In genomic region chr4:25913851-25914669, GRCh38 we compare ENCODE assay signal across 8 cellular contexts. TPM values are rescaled to one million over a fixed set of nuclear protein-coding genes. Genes with fewer than 3 reads are reported as not detected.
DNase-seq lines count a peak whose midpoint lies in the region; ATAC-seq and TF ChIP-seq lines count a peak whose summit lies in the region.

Gene SMIM20 (plus strand): TSS chr4:25914220. CDS start chr4:25914314, 94 bp downstream.

- H3K27ac Mint-ChIP-seq in Caco-2 (ENCODE audit: unreplicated experiment) = peak within 1 kb of the TSS; percentile 94
- peak within 1 kb of the TSS; percentile 99 for H3K27ac Mint-ChIP-seq in effector memory CD8-positive, alpha-beta T cell

- peak within 1 kb of the TSS; percentile 12 for H2BK5ac ChIP-seq in mesendoderm (ENCODE audit: low read length)

- intact Hi-C loops in Caco-2 (cut with micrococcal nuclease; ENCODE audit: unreplicated experiment) = loop anchor here (5.0 to 10.0 kb wide), 2 partner anchors 52 to 469 kb away; partner anchors contain the start of gene SEL1L3

- no peak for TF ChIP-seq CTCF in Caco-2 (IDR thresholded peaks at IDR 0.05; ENCODE audit: insufficient read depth in 1 of 2, low read depth in 1 of 2, low read length in 1 of 2, severe bottlenecking in 1 of 2, unreplicated experiment in 1 of 2)
- no peak for TF ChIP-seq CTCF in GM20000 (IDR thresholded peaks at IDR 0.05; ENCODE audit: extremely low read depth, missing control alignments)

- H4K5ac ChIP-seq in mesendoderm (ENCODE audit: low read length) = no peak within 1 kb of the TSS

- ATAC-seq in effector memory CD8-positive, alpha-beta T cell (replicated peaks) = peak; percentile 90

- no peak within 1 kb of the TSS for H4K8ac ChIP-seq in mesendoderm (ENCODE audit: low read depth, low read length)

- CTCF ChIA-PET in Caco-2 (lab: Charles Lee) = no interaction called here

- no peak within 1 kb of the TSS for H2BK120ac ChIP-seq in mesendoderm (ENCODE audit: low read depth, low read length)

- no peaks in the 10 kb centered on the region for H3K79me2 ChIP-seq in mesendoderm (ENCODE audit: control insufficient read depth, insufficient read depth, low read length)

- H3K9ac ChIP-seq in mesendoderm (ENCODE audit: low read length) = peak within 1 kb of the TSS; percentile 73

- H3K79me1 ChIP-seq in mesendoderm (ENCODE audit: low read length) = no peaks in the 10 kb centered on the region

- BruUV-seq in Caco-2 (replicated peaks; lab: Mats Ljungman, UMichigan) = TSS peak; percentile 74

- peak within 1 kb of the TSS; percentile 52 for H3K18ac ChIP-seq in mesendoderm (ENCODE audit: low read length)

- DNase-seq in Caco-2 = peak; percentile 92 to 93
- DNase-seq in GM20000 (ENCODE audit: low spot score) = peak; percentile 95
- peak; percentile 56 for DNase-seq in HS-5 (ENCODE audit: low read depth)
- peak; percentile 83 to 89 for DNase-seq in NOMO-1 (lab: John Stamatoyannopoulos, UW; ENCODE audit: unreplicated experiment in 2 of 2)
- DNase-seq in activated CD8-positive, alpha-beta memory T cell treated with anti-CD3 and anti-CD28 coated beads for 48 hours (ENCODE audit: low read depth in 2 of 3, low spot score in 2 of 3) = peak; percentile 76 to 85 (median 85)
- peak; percentile 86 to 89 (median 87) for DNase-seq in effector memory CD8-positive, alpha-beta T cell
- peak; percentile 92 for DNase-seq in mesendoderm
- peak; percentile 82 for DNase-seq in stimulated activated CD8-positive, alpha-beta memory T cell treated with anti-CD3 and anti-CD28 coated beads, Interleukin-15, amount 100 ng/mL, for 1 hour (ENCODE audit: low read depth)

- H3K36me3 ChIP-seq in Caco-2 (ENCODE audit: control insufficient read depth, insufficient read depth, low read length) = no peaks in the 10 kb centered on the region
- H3K36me3 ChIP-seq in mesendoderm (ENCODE audit: control insufficient read depth, insufficient read depth, low read length) = no peaks in the 10 kb centered on the region

- H3K9me3 Mint-ChIP-seq in Caco-2 (ENCODE audit: unreplicated experiment) = no peaks in the 10 kb centered on the region
- no peaks in the 10 kb centered on the region for H3K9me3 Mint-ChIP-seq in effector memory CD8-positive, alpha-beta T cell

- H3K4ac ChIP-seq in mesendoderm (ENCODE audit: low read depth, low read length) = peak within 1 kb of the TSS; percentile 18

- POLR2A ChIA-PET in Caco-2 (lab: Charles Lee) = no interaction called here

- peak within 1 kb of the TSS; percentile 48 for H3K23ac ChIP-seq in mesendoderm (ENCODE audit: low read length)

- no peak within 1 kb of the TSS for H2BK15ac ChIP-seq in mesendoderm (replicated peaks; ENCODE audit: low read depth)

- peak within 1 kb of the TSS; percentile 89 for H3K56ac ChIP-seq in mesendoderm (ENCODE audit: low read length)

- H3K27ac ChIP-seq in mesendoderm (ENCODE audit: low read depth, low read length) = peak within 1 kb of the TSS; percentile 51

- no peaks in the 10 kb centered on the region for H3K4me1 Mint-ChIP-seq in Caco-2 (ENCODE audit: low read depth, unreplicated experiment)
- peaks cover 21 to 26% of the 10 kb centered on the region in 2 donors for H3K4me1 Mint-ChIP-seq in effector memory CD8-positive, alpha-beta T cell (ENCODE audit: low read depth in 2 of 2)

- no CpG with 5 or more reads among the region's 57 CpGs for WGBS in mesendoderm (ENCODE audit: extremely low coverage, insufficient coverage, low lambda C conversion rate)

- peaks cover 5% of the 10 kb centered on the region for H3K36me3 Mint-ChIP-seq in Caco-2 (ENCODE audit: insufficient read depth, unreplicated experiment)
- peaks cover 10% of the 10 kb centered on the region for H3K36me3 Mint-ChIP-seq in effector memory CD8-positive, alpha-beta T cell (ENCODE audit: insufficient read depth)

- H3K4me3 Mint-ChIP-seq in Caco-2 (ENCODE audit: unreplicated experiment) = peak within 1 kb of the TSS; percentile 82
- H3K4me3 Mint-ChIP-seq in effector memory CD8-positive, alpha-beta T cell = peak within 1 kb of the TSS; percentile 98 to 99

- no peaks in the 10 kb centered on the region for H3K9me3 ChIP-seq in Caco-2

- H3K4me3 ChIP-seq in Caco-2 (ENCODE audit: low read depth, low read length) (peak within 1 kb of the TSS; percentile 76), mesendoderm (ENCODE audit: low read length) (peak within 1 kb of the TSS; percentile 54)

- no peak within 1 kb of the TSS for H2AK5ac ChIP-seq in mesendoderm (ENCODE audit: low read length)

- H3K27me3 ChIP-seq in Caco-2 (replicated peaks; ENCODE audit: control insufficient read depth, insufficient read depth, low read length) (no peaks in the 10 kb centered on the region), mesendoderm (ENCODE audit: insufficient read depth, low read length, poor library complexity) (no peaks in the 10 kb centered on the region)

- H3K4me1 ChIP-seq in Caco-2 (peaks cover 1% of the 10 kb centered on the region; the same call in 1 of the 2 replicates), mesendoderm (ENCODE audit: control insufficient read depth, low read depth, low read length) (peaks cover 2% of the 10 kb centered on the region)

- peak within 1 kb of the TSS; percentile 63 for H3K4me2 ChIP-seq in mesendoderm (ENCODE audit: low read length)

- H3K27me3 Mint-ChIP-seq in Caco-2 (ENCODE audit: insufficient read depth, unreplicated experiment) = peaks cover 2% of the 10 kb centered on the region
- no peaks in the 10 kb centered on the region for H3K27me3 Mint-ChIP-seq in effector memory CD8-positive, alpha-beta T cell

RNA-seq across cellular contexts. Expression of gene SMIM20, which starts in this region (rescaled TPM):
- 18.5 and 20.1 TPM in 2 replicates for total RNA-seq in Caco-2 (2022)
- polyA plus RNA-seq in mesendoderm (2013, experiment 1 of 2) = 28.3 TPM
- 28.3 TPM for polyA plus RNA-seq in mesendoderm (2013, experiment 2 of 2)

Comparison
In these comparisons a context has a peak if more than half of its experiments do, and no peak if none do; other contexts are left out.
1. Peak in every context shown above with its lines: DNase-seq, ATAC-seq, H3K4me3 ChIP-seq and H3K27ac ChIP-seq.